Comparison of ENCODE assay signal across 1 cellular context in genomic region chr3:62551556-62551955, GRCh38.
TF ChIP-seq lines count a peak whose summit lies in the region.

No MANE protein-coding gene starts in this region.

TF ChIP-seq in H1, 55 proteins besides CTCF, POLR2A, EP300 and RAD21:
- TF ChIP-seq GTF2F1 (IDR thresholded peaks at IDR 0.05; ENCODE audit: borderline replicate concordance, low read depth, low read length) (no peak), PHF8 (conservative IDR thresholded peaks at IDR 0.05; ENCODE audit: low read depth, low read length) (no peak), RNF2 (IDR thresholded peaks at IDR 0.05; ENCODE audit: borderline replicate concordance, low read depth, low read length, missing control alignments, poor library complexity, severe bottlenecking) (no peak), KDM1A (IDR thresholded peaks at IDR 0.05; ENCODE audit: borderline replicate concordance, low read length) (no peak), HDAC2 (IDR thresholded peaks at IDR 0.05; ENCODE audit: borderline replicate concordance in 1 of 2, low read depth in 2 of 2, low read length in 2 of 2) (no peak), KDM5A (IDR thresholded peaks at IDR 0.05; ENCODE audit: low read length) (no peak), EGR1 (IDR thresholded peaks at IDR 0.05; ENCODE audit: borderline replicate concordance, low read depth, low read length) (no peak), JUN (IDR thresholded peaks at IDR 0.05; ENCODE audit: low read depth, low read length) (no peak), TAF1 (IDR thresholded peaks at IDR 0.05; ENCODE audit: low read depth, low read length) (no peak), USF2 (IDR thresholded peaks at IDR 0.05; ENCODE audit: low read length) (no peak), POLR2AphosphoS5 (IDR thresholded peaks at IDR 0.05; ENCODE audit: low read depth, low read length) (no peak), SIN3A (conservative IDR thresholded peaks at IDR 0.05 in 1 of 2, IDR thresholded peaks at IDR 0.05 in 1 of 2; ENCODE audit: low read depth in 1 of 2, low read length in 2 of 2) (no peak), SIX5 (IDR thresholded peaks at IDR 0.05; ENCODE audit: low read depth, low read length) (no peak), ZNF274 (IDR thresholded peaks at IDR 0.05; ENCODE audit: borderline replicate concordance, extremely low read depth, low read length) (no peak), NANOG (IDR thresholded peaks at IDR 0.05; ENCODE audit: insufficient read depth, low read depth, low read length, poor library complexity, severe bottlenecking) (no peak), FOSL1 (IDR thresholded peaks at IDR 0.05; ENCODE audit: insufficient read depth, low read depth, low read length) (no peak), TAF7 (optimal IDR thresholded peaks at IDR 0.05; ENCODE audit: borderline replicate concordance, low read depth, low read length) (no peak), TCF12 (IDR thresholded peaks at IDR 0.05; ENCODE audit: low read depth, low read length) (no peak), POU5F1 (IDR thresholded peaks at IDR 0.05; ENCODE audit: low read depth, low read length) (no peak), KDM4A (IDR thresholded peaks at IDR 0.05; ENCODE audit: low read depth, low read length, severe bottlenecking) (no peak)
TF ChIP-seq in H1: peak in this region for 0.
